ENCODE assay signal across 17 cellular contexts in the genomic region with DNA sequence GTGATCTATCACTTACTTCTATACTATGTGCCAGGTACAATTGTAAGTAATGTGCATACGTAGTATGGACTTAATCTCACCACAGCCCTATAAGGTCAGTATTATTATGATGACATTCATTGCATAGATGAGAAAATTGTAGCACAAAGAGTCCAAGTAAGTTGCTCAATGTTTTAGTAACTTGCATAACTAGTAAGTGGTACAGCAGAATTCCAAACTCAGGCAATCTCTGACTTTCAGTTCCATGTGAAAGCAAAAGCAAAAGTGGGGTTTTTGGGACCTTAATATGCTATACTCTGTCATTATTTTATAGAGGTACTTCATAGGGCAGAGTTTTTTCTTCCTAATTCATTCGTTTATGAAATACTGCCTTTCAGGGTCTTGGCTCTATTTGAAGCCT.
DNase-seq lines count a peak whose midpoint lies in the region; ATAC-seq, FAIRE-seq and TF ChIP-seq lines count a peak whose summit lies in the region.
"Had no signal": no experiment of that assay in that cellular context is flagged by ENCODE, and none has a peak within 500 bp of the region (broad histone marks: within the 10 kb centered on the region; RNA-seq: fewer than 3 reads in every experiment).

No MANE protein-coding gene starts in this region.

- no peaks in the 10 kb centered on the region for H3K79me2 ChIP-seq in GM23248 (ENCODE audit: insufficient read depth)

- H3K36me3 ChIP-seq in GM23248 (ENCODE audit: low read depth): no peaks in the 10 kb centered on the region
- H3K36me3 ChIP-seq: neutrophil, tibial artery, WERI-Rb-1 had no signal

- H3K9me3 ChIP-seq in A549 (no peaks in the 10 kb centered on the region), GM23248 (ENCODE audit: low read depth) (no peaks in the 10 kb centered on the region)
- H3K9me3 ChIP-seq: neutrophil, tibial artery had no signal

- no peak overlapping the region for H3K4me3 ChIP-seq in A549
- H3K4me3 ChIP-seq in GM23248: peak overlapping the region; percentile 24
- H3K4me3 ChIP-seq: tibial artery had no signal

- H3K9me2 ChIP-seq in GM23248 (ENCODE audit: insufficient read depth): no peaks in the 10 kb centered on the region

- no peak for TF ChIP-seq EP300 in A549 (IDR thresholded peaks at IDR 0.05)

- peak overlapping the region; percentile 39 for H3K9ac ChIP-seq in GM23248

- peak overlapping the region; percentile 76 for H2AFZ ChIP-seq in GM23248

- no peak for DNase-seq in A549 (ENCODE audit: low read depth in 1 of 2, low spot score in 1 of 2)
- peak; percentile 74 for DNase-seq in GM23248
- DNase-seq in SIG-M5 treated with dmso at 0.1 percent for 504 hours (lab: John Stamatoyannopoulos, UW; ENCODE audit: unreplicated experiment): peak; percentile 47
- DNase-seq in foreskin keratinocyte: no peak
- no peak for DNase-seq in SW 1271 (lab: John Stamatoyannopoulos, UW)
- no peak for DNase-seq in GOT3 (lab: John Stamatoyannopoulos, UW)
- DNase-seq: activated naive CD4-positive, alpha-beta T cell treated with Interleukin-2 at 50 U/mL for 16 hours; DMS153; mesendoderm; NCI-H1694; NCI-H524 treated with DMSO at 0.1 percent for 48 hours; SHP77; tibial artery; WERI-Rb-1 had no signal

- ATAC-seq in A549 (no peak), foreskin keratinocyte (peak; percentile 25), HG02852 (IDR thresholded peaks at IDR 0.05; ENCODE audit: unreplicated experiment) (no peak), GM18868 (IDR thresholded peaks at IDR 0.05; ENCODE audit: unreplicated experiment) (no peak)

- no peak for TF ChIP-seq RAD21 in A549 (conservative IDR thresholded peaks at IDR 0.05 in 1 of 2, IDR thresholded peaks at IDR 0.05 in 1 of 2)

- H3K27me3 ChIP-seq in GM23248 (replicated peaks; ENCODE audit: insufficient read depth) (no peaks in the 10 kb centered on the region), foreskin keratinocyte (no peaks in the 10 kb centered on the region)
- H3K27me3 ChIP-seq: neutrophil, tibial artery had no signal

- WGBS in A549 (ENCODE audit: missing lambda C conversion rate): 87% methylated on average over 2 of the region's 2 CpGs
- WGBS in GM23248 (ENCODE audit: low coverage in 1 of 2, low lambda C conversion rate in 2 of 2, missing lambda C conversion rate in 2 of 2), 2 experiments: 56 to 57% methylated on average over 2 of the region's 2 CpGs

- TF ChIP-seq POLR2A in A549 (IDR thresholded peaks at IDR 0.05; ENCODE audit: low read length): no peak

- in situ Hi-C loops in GM23248 (cut with MboI): no loop called here

- TF ChIP-seq CTCF in A549 (IDR thresholded peaks at IDR 0.05): no peak
- no peak for TF ChIP-seq CTCF in foreskin keratinocyte (conservative IDR thresholded peaks at IDR 0.05)

- H3K4me2 ChIP-seq in A549: peak overlapping the region; percentile 5; the same call in 1 of the 3 replicates
- H3K4me2 ChIP-seq in GM23248 (ENCODE audit: unreplicated experiment): peak overlapping the region; percentile 46

- no peaks in the 10 kb centered on the region for H4K20me1 ChIP-seq in GM23248 (ENCODE audit: insufficient read depth)

- CTCF ChIA-PET in A549 (lab: Yijun Ruan, JAX): no interaction called here

- H3K27ac ChIP-seq in A549: no peak overlapping the region
- H3K27ac ChIP-seq in GM23248: peak overlapping the region; percentile 53
- H3K27ac ChIP-seq in foreskin keratinocyte: no peak overlapping the region
- H3K27ac ChIP-seq: neutrophil, tibial artery, WERI-Rb-1 had no signal

- H3K4me1 ChIP-seq in A549 (peaks cover 8% of the 10 kb centered on the region; the same call in 2 of the 3 replicates), GM23248 (ENCODE audit: insufficient read depth) (peaks cover 13% of the 10 kb centered on the region), foreskin keratinocyte (peaks cover 13% of the 10 kb centered on the region)
- H3K4me1 ChIP-seq: tibial artery had no signal

- POLR2A ChIA-PET in A549 (lab: Yijun Ruan, JAX): interaction anchor here (0.7 kb wide), 1 partner anchor 77 kb away, joined by 6 read pairs; no protein-coding TSS in a partner anchor

- peaks cover 6% of the 10 kb centered on the region; the same call in 1 of the 2 replicates for H3F3A ChIP-seq in GM23248 (ENCODE audit: insufficient read depth)

- FAIRE-seq in A549 (lab: Jason Lieb, UNC): no peak

TF ChIP-seq in A549, 52 proteins besides CTCF, POLR2A, EP300 and RAD21:
- TF ChIP-seq EHF (CRISPR knock-in tag; IDR thresholded peaks at IDR 0.05) (no peak), CBX8 (IDR thresholded peaks at IDR 0.05) (no peak), MYC (IDR thresholded peaks at IDR 0.05; ENCODE audit: borderline replicate concordance, low read length) (no peak), MAZ (IDR thresholded peaks at IDR 0.05; ENCODE audit: borderline replicate concordance, low read depth, low read length) (no peak), NPAS2 (CRISPR knock-in tag; IDR thresholded peaks at IDR 0.05; ENCODE audit: borderline replicate concordance) (no peak), HEYL (CRISPR knock-in tag; IDR thresholded peaks at IDR 0.05) (no peak), SMC3 (IDR thresholded peaks at IDR 0.05) (no peak), POLR2AphosphoS2 (conservative IDR thresholded peaks at IDR 0.05; ENCODE audit: low read length) (no peak), CEBPB (IDR thresholded peaks at IDR 0.05) (no peak), FOXS1 (CRISPR knock-in tag; IDR thresholded peaks at IDR 0.05) (no peak), KDM5A (IDR thresholded peaks at IDR 0.05) (no peak), CBX2 (IDR thresholded peaks at IDR 0.05; ENCODE audit: borderline replicate concordance, low read depth) (no peak), HDAC2 (IDR thresholded peaks at IDR 0.05) (no peak), SREBF2 (IDR thresholded peaks at IDR 0.05) (no peak), FOSL2 (IDR thresholded peaks at IDR 0.05) (no peak), FOSL2 (CRISPR knock-in tag; IDR thresholded peaks at IDR 0.05) (no peak), EHMT2 (IDR thresholded peaks at IDR 0.05; ENCODE audit: low read depth) (no peak), ZNF302 (CRISPR knock-in tag; IDR thresholded peaks at IDR 0.05) (no peak)
- TF ChIP-seq, protein P1, sequence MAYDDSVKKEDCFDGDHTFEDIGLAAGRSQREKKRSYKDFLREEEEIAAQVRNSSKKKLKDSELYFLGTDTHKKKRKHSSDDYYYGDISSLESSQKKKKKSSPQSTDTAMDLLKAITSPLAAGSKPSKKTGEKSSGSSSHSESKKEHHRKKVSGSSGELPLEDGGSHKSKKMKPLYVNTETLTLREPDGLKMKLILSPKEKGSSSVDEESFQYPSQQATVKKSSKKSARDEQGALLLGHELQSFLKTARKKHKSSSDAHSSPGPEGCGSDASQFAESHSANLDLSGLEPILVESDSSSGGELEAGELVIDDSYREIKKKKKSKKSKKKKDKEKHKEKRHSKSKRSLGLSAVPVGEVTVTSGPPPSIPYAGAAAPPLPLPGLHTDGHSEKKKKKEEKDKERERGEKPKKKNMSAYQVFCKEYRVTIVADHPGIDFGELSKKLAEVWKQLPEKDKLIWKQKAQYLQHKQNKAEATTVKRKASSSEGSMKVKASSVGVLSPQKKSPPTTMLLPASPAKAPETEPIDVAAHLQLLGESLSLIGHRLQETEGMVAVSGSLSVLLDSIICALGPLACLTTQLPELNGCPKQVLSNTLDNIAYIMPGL (CRISPR knock-in tag; IDR thresholded peaks at IDR 0.05; ENCODE audit: borderline replicate concordance): no peak

Comparison
In these comparisons a context has a peak if more than half of its experiments do, and no peak if none do; other contexts are left out.
1. DNase-seq: peak in GM23248 (single experiment) and SIG-M5 treated with dmso at 0.1 percent for 504 hours (single experiment); none in A549 (0 of 2), foreskin keratinocyte (0 of 2), SW 1271 (0 of 2) and GOT3 (single experiment).